ENCODE assay signal across 25 cellular contexts in genomic region chr2:130302164-130302886, GRCh38. TPM values are rescaled to one million over a fixed set of nuclear protein-coding genes. Genes with fewer than 3 reads are reported as not detected.
DNase-seq lines count a peak whose midpoint lies in the region; ATAC-seq, FAIRE-seq and TF ChIP-seq lines count a peak whose summit lies in the region.
"Had no signal": no experiment of that assay in that cellular context is flagged by ENCODE, and none has a peak within 500 bp of the region (broad histone marks: within the 10 kb centered on the region; RNA-seq: fewer than 3 reads in every experiment).

No MANE protein-coding gene starts in this region.

- no peaks in the 10 kb centered on the region for H3K79me2 ChIP-seq in Karpas-422 (ENCODE audit: low read length)

- intact Hi-C loops in thyroid gland (cut with DNase I), result no loop called here

- H3K4me3 ChIP-seq in Karpas-422 (ENCODE audit: low read length), result no peak overlapping the region
- no peak overlapping the region for H3K4me3 ChIP-seq in small intestine (ENCODE audit: low read depth in 1 of 2, low read length in 2 of 2)
- no peak overlapping the region for H3K4me3 ChIP-seq in thyroid gland (replicated peaks in 1 of 3)
- H3K4me3 ChIP-seq: pancreas, right lobe of liver, testis had no signal

- no peaks in the 10 kb centered on the region for H3K9me3 ChIP-seq in Karpas-422 (ENCODE audit: low read length)
- H3K9me3 ChIP-seq in small intestine (ENCODE audit: control insufficient read depth, low read depth), result no peaks in the 10 kb centered on the region
- no peaks in the 10 kb centered on the region for H3K9me3 ChIP-seq in thyroid gland
- H3K9me3 ChIP-seq: pancreas, right lobe of liver, testis had no signal

- DNase-seq in GM12891 (ENCODE audit: insufficient read length, low spot score) (no peak), Karpas-422 (peak; percentile 41), small intestine (peak; percentile 22), GDM1 (lab: John Stamatoyannopoulos, UW) (no peak), thyroid gland (no peak)
- no peak for DNase-seq in activated CD4-positive, alpha-beta T cell treated with anti-CD3 and anti-CD28 coated beads, Interleukin-2, amount 50 U/mL, for 1 hour
- DNase-seq: activated B cell treated with CpG ODN at 0.5 μM for 24 hours; activated CD8-positive, alpha-beta T cell treated with anti-CD3 and anti-CD28 coated beads, Interleukin-2, amount 10 ng/mL, durations not matched to agents 7 days and 5 days; activated naive CD4-positive, alpha-beta T cell treated with Interleukin-2 at 50 U/mL for 16 hours; activated T-cell treated with anti-CD3 and anti-CD28 coated beads, Interleukin-2, amount 50 U/mL, for 4 hours; anterior cingulate cortex; CD4-positive, alpha-beta T cell; dermis blood vessel endothelial cell; HCEC 1CT; head of caudate nucleus; KG1; MV-4-11; natural killer cell; NCI-H187 treated with DMSO at 0.1 percent for 48 hours; NCI-H345; pancreas; right lobe of liver; testis had no signal

- H3K27ac ChIP-seq in Karpas-422 (ENCODE audit: low read length), result no peak overlapping the region
- no peak overlapping the region for H3K27ac ChIP-seq in small intestine (ENCODE audit: low read depth in 1 of 2, low read length in 1 of 2)
- H3K27ac ChIP-seq in thyroid gland, result no peak overlapping the region
- H3K27ac ChIP-seq: pancreas, right lobe of liver, testis had no signal

- 73 to 82% (median 75%) methylated on average over 12 of the region's 12 CpGs for WGBS in small intestine, 3 donors
- WGBS in thyroid gland, 2 donors, result 76 to 87% methylated on average over 5 to 11 of the region's 12 CpGs

- TF ChIP-seq CTCF in thyroid gland (IDR thresholded peaks at IDR 0.05), result no peak

- H3K9me2 ChIP-seq in Karpas-422 (replicated peaks; ENCODE audit: insufficient read depth, low read length), result no peaks in the 10 kb centered on the region

- H3K9ac ChIP-seq in Karpas-422 (ENCODE audit: low read length), result no peak overlapping the region

- H3K27me3 ChIP-seq in Karpas-422 (ENCODE audit: low read length) (no peaks in the 10 kb centered on the region), small intestine (ENCODE audit: control insufficient read depth in 2 of 2, insufficient read depth in 2 of 2, low read length in 2 of 2) (peaks cover 0 to 5% of the 10 kb centered on the region in 2 donors), thyroid gland (no peaks in the 10 kb centered on the region)
- H3K27me3 ChIP-seq: right lobe of liver, testis had no signal

- H3K4me1 ChIP-seq in Karpas-422 (ENCODE audit: low read length) (no peaks in the 10 kb centered on the region), small intestine (ENCODE audit: control insufficient read depth in 2 of 2, insufficient read depth in 1 of 2, low read depth in 1 of 2, low read length in 1 of 2) (no peaks in the 10 kb centered on the region), thyroid gland (no peaks in the 10 kb centered on the region)
- H3K4me1 ChIP-seq: pancreas, right lobe of liver, testis had no signal

- no peak overlapping the region for H2AFZ ChIP-seq in Karpas-422 (ENCODE audit: low read length)

- no peaks in the 10 kb centered on the region for H4K20me1 ChIP-seq in Karpas-422 (ENCODE audit: insufficient read depth, low read depth, low read length)

- no peak for TF ChIP-seq POLR2A in GM12891 (IDR thresholded peaks at IDR 0.05; ENCODE audit: low read depth, low read length)
- TF ChIP-seq POLR2A in thyroid gland (IDR thresholded peaks at IDR 0.05), result no peak

- peak; percentile 67 for FAIRE-seq in GM12891 (lab: Jason Lieb, UNC)
- FAIRE-seq in small intestine (lab: Jason Lieb, UNC), result no peak
- FAIRE-seq: pancreas had no signal

- H3K36me3 ChIP-seq in Karpas-422 (ENCODE audit: insufficient read depth, low read length) (no peaks in the 10 kb centered on the region), small intestine (ENCODE audit: control insufficient read depth in 2 of 2, insufficient read depth in 2 of 2, low read length in 2 of 2) (no peaks in the 10 kb centered on the region), thyroid gland (no peaks in the 10 kb centered on the region)
- H3K36me3 ChIP-seq: pancreas, right lobe of liver had no signal

- peak; percentile 22 for ATAC-seq in GM21619 (IDR thresholded peaks at IDR 0.05; ENCODE audit: unreplicated experiment)
- ATAC-seq in GM18861 (IDR thresholded peaks at IDR 0.05; ENCODE audit: unreplicated experiment), result no peak
- ATAC-seq: activated CD8-positive, alpha-beta T cell treated with anti-CD3 and anti-CD28 coated beads, Interleukin-2, amount 10 ng/mL, durations not matched to agents 7 days and 5 days; activated T-cell treated with anti-CD3 and anti-CD28 coated beads, Interleukin-2, amount 50 U/mL, for 4 hours; natural killer cell; pancreas had no signal

- H3K4me2 ChIP-seq in Karpas-422 (ENCODE audit: low read depth, low read length, poor library complexity, severe bottlenecking), result no peak overlapping the region

TF ChIP-seq in GM12891, 5 proteins besides CTCF, POLR2A, EP300 and RAD21:
- TF ChIP-seq SPI1 (IDR thresholded peaks at IDR 0.05; ENCODE audit: low read depth, low read length) (no peak), PAX5 (IDR thresholded peaks at IDR 0.05; ENCODE audit: insufficient read depth, low read length, severe bottlenecking) (no peak), POLR2AphosphoS5 (IDR thresholded peaks at IDR 0.05; ENCODE audit: low read depth, low read length) (no peak), POU2F2 (IDR thresholded peaks at IDR 0.05; ENCODE audit: low read depth, low read length) (no peak), TAF1 (IDR thresholded peaks at IDR 0.05; ENCODE audit: low read depth, low read length) (no peak)

RNA-seq across cellular contexts. Expression of gene IMP4, which starts 40.4 kb away (rescaled TPM):
- polyA plus RNA-seq in GM12891 (2012; ENCODE audit: low read depth, missing spikeins), result 118 TPM
- total RNA-seq in Karpas-422 (2014; rRNA removed; shearing (Covaris generic); ENCODE audit: low replicate concordance), result 233 and 379 TPM in 2 replicates
- 10 to 100 TPM; 57.9 to 77.7 (median 66.5) TPM for polyA plus RNA-seq in small intestine
- total RNA-seq in thyroid gland, result 10 to 100 TPM; 69.5 to 98.6 (median 94.4) TPM

RNA-seq across cellular contexts. Expression of gene PTPN18, which starts 53.5 kb away (rescaled TPM):
- polyA plus RNA-seq in GM12891 (2012; ENCODE audit: low read depth, missing spikeins), result 29.4 TPM
- total RNA-seq in Karpas-422 (2014; rRNA removed; shearing (Covaris generic); ENCODE audit: low replicate concordance), result 229 and 264 TPM in 2 replicates
- 100 to 1,000 TPM in 1 of 3 donors, 10 to 100 TPM in 2; 58.6 to 105 (median 63.2) TPM for polyA plus RNA-seq in small intestine
- 10 to 100 TPM; 45.5 to 69.8 (median 57.4) TPM for total RNA-seq in thyroid gland

Comparison
In these comparisons a context has a peak if more than half of its experiments do, and no peak if none do; other contexts are left out.
1. DNase-seq: peak in Karpas-422 (single experiment) and small intestine (single experiment); none in GM12891 (single experiment), activated CD4-positive, alpha-beta T cell treated with anti-CD3 and anti-CD28 coated beads, Interleukin-2, amount 50 U/mL, for 1 hour (single experiment), GDM1 (single experiment) and thyroid gland (0 of 2).